Comparison of ENCODE assay signal across 23 cellular contexts in the genomic region with DNA sequence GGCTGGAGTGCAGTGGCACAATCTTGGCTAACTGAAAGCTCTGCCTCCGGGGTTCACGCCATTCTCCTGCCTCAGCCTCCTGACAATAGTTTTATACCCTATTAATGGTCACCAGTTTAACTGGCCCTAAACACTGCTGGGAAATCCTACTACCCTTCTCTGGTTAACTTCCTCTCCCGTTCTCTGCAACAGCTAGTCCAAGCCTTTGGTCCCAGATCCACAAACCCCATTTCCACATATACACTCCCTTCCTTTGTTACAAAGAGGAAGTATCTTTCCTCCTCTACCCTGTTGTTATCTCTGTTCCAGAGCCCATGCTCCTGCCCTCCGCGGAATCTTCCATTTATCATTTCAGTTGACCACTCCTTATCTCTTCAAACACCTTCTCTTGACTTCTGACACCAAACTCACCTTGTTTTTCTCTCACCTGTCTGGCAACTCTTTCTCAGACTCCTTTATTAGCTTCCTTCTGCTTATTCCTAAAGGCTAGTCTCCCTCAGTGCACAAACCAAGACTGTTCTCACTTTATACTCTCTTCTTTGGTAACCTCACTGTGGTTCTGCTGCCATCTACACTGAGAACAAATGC. TPM values are rescaled to one million over a fixed set of nuclear protein-coding genes. Genes with fewer than 3 reads are reported as not detected.
DNase-seq lines count a peak whose midpoint lies in the region; ATAC-seq and TF ChIP-seq lines count a peak whose summit lies in the region.
"Had no signal": no experiment of that assay in that cellular context is flagged by ENCODE, and none has a peak within 500 bp of the region (broad histone marks: within the 10 kb centered on the region; RNA-seq: fewer than 3 reads in every experiment).

No MANE protein-coding gene starts in this region.

- BruUV-seq in Panc1 (replicated peaks; lab: Mats Ljungman, UMichigan) (TSS peak; percentile 54), PC-3 (replicated peaks; lab: Mats Ljungman, UMichigan) (no TSS peak), A673 (replicated peaks; lab: Mats Ljungman, UMichigan) (no TSS peak)

- H4K20me1 ChIP-seq in GM23338 (replicated peaks; ENCODE audit: insufficient read depth) (no peaks in the 10 kb centered on the region), PC-3 (ENCODE audit: low read length) (no peaks in the 10 kb centered on the region)
- H4K20me1 ChIP-seq: BLaER1 had no signal

- H3F3A ChIP-seq in GM23338 (replicated peaks; ENCODE audit: low read depth): no peaks in the 10 kb centered on the region; the same call in 1 of the 2 replicates
- H3F3A ChIP-seq in PC-3 (ENCODE audit: low read length, unreplicated experiment): no peaks in the 10 kb centered on the region

- no peak overlapping the region for H3K4me3 ChIP-seq in CD8-positive, alpha-beta memory T cell (ENCODE audit: low read length)
- H3K4me3 ChIP-seq in GM23338 (no peak overlapping the region), Panc1 (ENCODE audit: low read depth in 2 of 2, low read length in 2 of 2) (no peak overlapping the region), PC-3 (ENCODE audit: low read length) (no peak overlapping the region), A673 (ENCODE audit: low read depth, low read length, poor library complexity, severe bottlenecking) (no peak overlapping the region)
- H3K4me3 ChIP-seq: BLaER1 had no signal

- in situ Hi-C loops in Panc1 (cut with HindIII; ENCODE audit: low pct_unique_long_range_greater_than_20kb, low sequenced_read_pairs): no loop called here

- TF ChIP-seq CTCF in GM23338 (conservative IDR thresholded peaks at IDR 0.05; ENCODE audit: low read depth in 2 of 2) (no peak), Panc1 (IDR thresholded peaks at IDR 0.05) (no peak), endothelial cell (IDR thresholded peaks at IDR 0.05; ENCODE audit: unreplicated experiment) (no peak), PC-3 (conservative IDR thresholded peaks at IDR 0.05; ENCODE audit: low read depth, low read length) (no peak), A673 (conservative IDR thresholded peaks at IDR 0.05; ENCODE audit: low read depth, low read length) (no peak)

- intact Hi-C loops in Panc1 (cut with micrococcal nuclease; ENCODE audit: unreplicated experiment) (no loop called here), PC-3 (cut with micrococcal nuclease) (no loop called here), A673 (cut with micrococcal nuclease; ENCODE audit: unreplicated experiment) (no loop called here)

- POLR2A ChIA-PET in CD8-positive, alpha-beta memory T cell (lab: Charles Lee): no interaction called here
- POLR2A ChIA-PET in Panc1 (lab: Charles Lee): no interaction called here
- POLR2A ChIA-PET in PC-3 (lab: Charles Lee; ENCODE audit: unreplicated experiment): no interaction called here
- POLR2A ChIA-PET in A673 (lab: Charles Lee; ENCODE audit: low non-redundant PET): no interaction called here

- H3K27ac ChIP-seq in CD8-positive, alpha-beta memory T cell (ENCODE audit: low read depth, low read length): peak overlapping the region; percentile 34
- H3K27ac ChIP-seq in GM23338 (ENCODE audit: low read depth): no peak overlapping the region
- no peak overlapping the region for H3K27ac ChIP-seq in Panc1 (ENCODE audit: low read length)
- H3K27ac ChIP-seq in PC-3 (ENCODE audit: low read length): no peak overlapping the region
- no peak overlapping the region for H3K27ac ChIP-seq in A673 (ENCODE audit: low read depth, low read length, poor library complexity, severe bottlenecking)
- H3K27ac ChIP-seq: BLaER1, HL-60, KMS-11 had no signal

- H3K9me2 ChIP-seq in GM23338 (ENCODE audit: insufficient read depth): no peaks in the 10 kb centered on the region; the same call in 1 of the 2 replicates
- H3K9me2 ChIP-seq in PC-3 (replicated peaks; ENCODE audit: low read length): no peaks in the 10 kb centered on the region

- peak overlapping the region; percentile 81 for H2AFZ ChIP-seq in GM23338
- no peak overlapping the region for H2AFZ ChIP-seq in PC-3 (ENCODE audit: low read length)

- H3K4me3 Mint-ChIP-seq in CD8-positive, alpha-beta memory T cell: no peak overlapping the region
- H3K4me3 Mint-ChIP-seq in GM23338 (no peak overlapping the region), endothelial cell (ENCODE audit: unreplicated experiment) (no peak overlapping the region)
- H3K4me3 Mint-ChIP-seq: CD4-positive, alpha-beta memory T cell; H9; HFFc6 had no signal

- H3K4me1 ChIP-seq in CD8-positive, alpha-beta memory T cell (ENCODE audit: insufficient read depth, low read length): no peaks in the 10 kb centered on the region
- H3K4me1 ChIP-seq in GM23338 (ENCODE audit: insufficient read depth): no peaks in the 10 kb centered on the region
- H3K4me1 ChIP-seq in Panc1 (ENCODE audit: control insufficient read depth, insufficient read depth, low read length): no peaks in the 10 kb centered on the region
- H3K4me1 ChIP-seq in PC-3 (ENCODE audit: insufficient read depth, low read length): no peaks in the 10 kb centered on the region
- no peaks in the 10 kb centered on the region for H3K4me1 ChIP-seq in A673 (ENCODE audit: insufficient read depth, low read length, poor library complexity, severe bottlenecking)
- H3K4me1 ChIP-seq: BLaER1 had no signal

- H3K79me2 ChIP-seq in GM23338 (replicated peaks; ENCODE audit: insufficient read depth) (no peaks in the 10 kb centered on the region), PC-3 (ENCODE audit: low read length) (no peaks in the 10 kb centered on the region)

- H3K36me3 Mint-ChIP-seq in CD8-positive, alpha-beta memory T cell: no peaks in the 10 kb centered on the region
- H3K36me3 Mint-ChIP-seq in GM23338 (ENCODE audit: low read depth): no peaks in the 10 kb centered on the region
- H3K36me3 Mint-ChIP-seq in endothelial cell (ENCODE audit: low read depth, unreplicated experiment): no peaks in the 10 kb centered on the region
- H3K36me3 Mint-ChIP-seq: CD4-positive, alpha-beta memory T cell had no signal

- CTCF ChIA-PET in CD8-positive, alpha-beta memory T cell (lab: Charles Lee): no interaction called here
- CTCF ChIA-PET in Panc1 (lab: Charles Lee) (no interaction called here), PC-3 (lab: Charles Lee) (no interaction called here), A673 (lab: Charles Lee) (no interaction called here)

- no peaks in the 10 kb centered on the region for H3K36me3 ChIP-seq in CD8-positive, alpha-beta memory T cell (ENCODE audit: insufficient read depth, low read length)
- no peaks in the 10 kb centered on the region for H3K36me3 ChIP-seq in GM23338 (ENCODE audit: insufficient read depth)
- no peaks in the 10 kb centered on the region for H3K36me3 ChIP-seq in Panc1 (ENCODE audit: control insufficient read depth, insufficient read depth, low read length)
- H3K36me3 ChIP-seq in PC-3 (ENCODE audit: low read depth, low read length): no peaks in the 10 kb centered on the region
- H3K36me3 ChIP-seq in A673 (ENCODE audit: insufficient read depth, low read length, poor library complexity, severe bottlenecking): no peaks in the 10 kb centered on the region
- H3K36me3 ChIP-seq: BLaER1 had no signal

- no peak overlapping the region for H3K9ac ChIP-seq in PC-3 (ENCODE audit: low read length)
- H3K9ac ChIP-seq: BLaER1, KMS-11 had no signal

- H3K9me3 Mint-ChIP-seq in CD8-positive, alpha-beta memory T cell: no peaks in the 10 kb centered on the region
- H3K9me3 Mint-ChIP-seq in GM23338 (no peaks in the 10 kb centered on the region), endothelial cell (ENCODE audit: unreplicated experiment) (no peaks in the 10 kb centered on the region)
- H3K9me3 Mint-ChIP-seq: H9, HFFc6 had no signal

- no peaks in the 10 kb centered on the region for H3K9me3 ChIP-seq in CD8-positive, alpha-beta memory T cell (ENCODE audit: low read length)
- H3K9me3 ChIP-seq in Panc1 (ENCODE audit: control insufficient read depth, insufficient read depth, low read depth, low read length) (no peaks in the 10 kb centered on the region), PC-3 (ENCODE audit: low read length) (no peaks in the 10 kb centered on the region), A673 (ENCODE audit: low read depth, low read length, poor library complexity, severe bottlenecking) (no peaks in the 10 kb centered on the region)
- H3K9me3 ChIP-seq: BLaER1 had no signal

- peaks cover 0 to 6% (median 2%) of the 10 kb centered on the region in 3 donors for H3K4me1 Mint-ChIP-seq in CD8-positive, alpha-beta memory T cell
- peaks cover 6% of the 10 kb centered on the region; the same call in 1 of the 3 replicates for H3K4me1 Mint-ChIP-seq in GM23338
- peaks cover 21% of the 10 kb centered on the region for H3K4me1 Mint-ChIP-seq in endothelial cell (ENCODE audit: unreplicated experiment)

- ATAC-seq in GM23338: no peak
- no peak for ATAC-seq in Panc1
- ATAC-seq in PC-3: no peak
- ATAC-seq: HepG2 had no signal

- H3K27me3 Mint-ChIP-seq in CD8-positive, alpha-beta memory T cell: peaks cover 2 to 12% of the 10 kb centered on the region in 2 donors
- peaks cover under 1% of the 10 kb centered on the region for H3K27me3 Mint-ChIP-seq in GM23338 (ENCODE audit: insufficient read depth, low read depth, poor library complexity)
- no peaks in the 10 kb centered on the region for H3K27me3 Mint-ChIP-seq in endothelial cell (ENCODE audit: unreplicated experiment)

- no peaks in the 10 kb centered on the region for H3K27me3 ChIP-seq in CD8-positive, alpha-beta memory T cell (ENCODE audit: insufficient read depth, low read length, poor library complexity, severe bottlenecking)
- H3K27me3 ChIP-seq in GM23338 (ENCODE audit: insufficient read depth) (no peaks in the 10 kb centered on the region), Panc1 (ENCODE audit: control insufficient read depth, insufficient read depth, low read length) (no peaks in the 10 kb centered on the region), PC-3 (ENCODE audit: low read length) (no peaks in the 10 kb centered on the region), A673 (replicated peaks; ENCODE audit: insufficient read depth, low read depth, low read length, poor library complexity) (no peaks in the 10 kb centered on the region)
- H3K27me3 ChIP-seq: BLaER1 had no signal

- no peak for DNase-seq in CD8-positive, alpha-beta memory T cell
- no peak for DNase-seq in GM23338 (ENCODE audit: low spot score)
- no peak for DNase-seq in Panc1 (ENCODE audit: low read depth, low spot score)
- DNase-seq in endothelial cell (ENCODE audit: low spot score): no peak
- no peak for DNase-seq in PC-3
- DNase-seq in NCI-H2171 treated with DMSO at 0.1 percent for 48 hours (lab: John Stamatoyannopoulos, UW): no peak
- no peak for DNase-seq in A673 (ENCODE audit: low spot score)
- DNase-seq: ACHN; CD4-positive, alpha-beta memory T cell; H9; HFFc6; NCI-H1092 treated with DMSO at 0.1 percent for 48 hours; NCI-H146; NCI-H2029; NCI-H226; NCI-H510A treated with DMSO at 0.1 percent for 48 hours; NCI-H774; NK-92 treated with Interleukin-12 subunit alpha and Interleukin-12 subunit beta, amount 100 ng/mL, for 24 hours; Right ventricle myocardium superior had no signal

- H3K4me2 ChIP-seq in GM23338: no peak overlapping the region
- H3K4me2 ChIP-seq in PC-3 (ENCODE audit: low read length): no peak overlapping the region
- H3K4me2 ChIP-seq: BLaER1, KMS-11 had no signal

- no peak overlapping the region for H3K27ac Mint-ChIP-seq in CD8-positive, alpha-beta memory T cell
- H3K27ac Mint-ChIP-seq in GM23338 (no peak overlapping the region), endothelial cell (ENCODE audit: unreplicated experiment) (peak overlapping the region; percentile 87)
- H3K27ac Mint-ChIP-seq: H9, HFFc6 had no signal

RNA-seq across cellular contexts. Expression of gene TBC1D22B, which starts 25.0 kb away (rescaled TPM):
- 10 to 100 TPM; 14.4 TPM for total RNA-seq in CD8-positive, alpha-beta memory T cell
- 11.2 TPM for polyA plus RNA-seq in CD8-positive, alpha-beta memory T cell
- 15.7 and 19.9 TPM in 2 replicates for total RNA-seq in GM23338 (2014; rRNA removed; shearing (Covaris generic))
- polyA plus RNA-seq in GM23338 (2016; fragmentation: Nextera tagmentation; extraction: Ambion mirVana): 6.6 and 9.1 TPM in 2 replicates
- total RNA-seq in Panc1 (2021; ENCODE audit: unreplicated experiment) (13.0 TPM), endothelial cell (ENCODE audit: unreplicated experiment) (11.8 TPM), PC-3 (2014; rRNA removed) (9.1 and 9.6 TPM in 2 replicates), A673 (2021) (13.1 and 13.5 TPM in 2 replicates)
- 8.0 TPM for polyA plus RNA-seq in Panc1 (2012; ENCODE audit: insufficient read length)

RNA-seq across cellular contexts. Expression of gene TMEM217, which starts 25.4 kb away (rescaled TPM):
- 1 to 10 TPM; 4.2 to 6.6 TPM for total RNA-seq in CD8-positive, alpha-beta memory T cell
- 0.44 TPM for polyA plus RNA-seq in CD8-positive, alpha-beta memory T cell
- total RNA-seq in GM23338 (2014; rRNA removed; shearing (Covaris generic)): 1.0 TPM in 1 of 2 replicates, not detected in the other
- polyA plus RNA-seq in GM23338 (2016; fragmentation: Nextera tagmentation; extraction: Ambion mirVana): 0.77 and 1.3 TPM in 2 replicates
- total RNA-seq in Panc1 (2021; ENCODE audit: unreplicated experiment) (4.0 TPM), endothelial cell (ENCODE audit: unreplicated experiment) (5.4 TPM), PC-3 (2014; rRNA removed) (2.2 and 2.4 TPM in 2 replicates), A673 (2021) (0.37 TPM in 1 of 2 replicates, not detected in the other)
- 1.4 TPM for polyA plus RNA-seq in Panc1 (2012; ENCODE audit: insufficient read length)
- total RNA-seq: Right ventricle myocardium superior had no signal
